Comparison of ENCODE assay signal across 8 cellular contexts in genomic region chr19:50431343-50432220, GRCh38. TPM values are rescaled to one million over a fixed set of nuclear protein-coding genes. Genes with fewer than 3 reads are reported as not detected.
DNase-seq lines count a peak whose midpoint lies in the region; ATAC-seq, FAIRE-seq and TF ChIP-seq lines count a peak whose summit lies in the region.

No MANE protein-coding gene starts in this region.

- H3K27me3 Mint-ChIP-seq in central memory CD8-positive, alpha-beta T cell, result peaks cover 19% of the 10 kb centered on the region

- peak overlapping the region; percentile 91 for H3K27ac Mint-ChIP-seq in central memory CD8-positive, alpha-beta T cell (ENCODE audit: low read depth)

- no peaks in the 10 kb centered on the region for H3K9me3 Mint-ChIP-seq in central memory CD8-positive, alpha-beta T cell

- H3K4me3 Mint-ChIP-seq in central memory CD8-positive, alpha-beta T cell, result peak overlapping the region; percentile 84

- no peak for TF ChIP-seq CTCF in kidney (IDR thresholded peaks at IDR 0.05; ENCODE audit: borderline replicate concordance, extremely low read depth, insufficient read depth)

- peak; percentile 63 for DNase-seq in A172 (ENCODE audit: low spot score)
- peak; percentile 38 for DNase-seq in NCI-H2196 treated with DMSO at 0.1 percent for 48 hours (lab: John Stamatoyannopoulos, UW; ENCODE audit: unreplicated experiment)
- peak; percentile 75 for DNase-seq in activated CD4-positive, CD25-positive, alpha-beta regulatory T cell treated with anti-CD3 and anti-CD28 coated beads, Interleukin-2, amount 50 U/mL, for 16 hours (ENCODE audit: low read depth, low spot score)
- peak; percentile 82 to 90 for DNase-seq in central memory CD8-positive, alpha-beta T cell (ENCODE audit: low spot score in 2 of 2)
- peak; percentile 94 for DNase-seq in kidney
- peak; percentile 84 for DNase-seq in stimulated activated CD4-positive, alpha-beta T cell treated with anti-CD3 and anti-CD28 coated beads, Interleukin-12 subunit alpha, Interleukin-12 subunit beta, amount 100 ng/mL, for 4 hours

- intact Hi-C loops in kidney (cut with DNase I), result no loop called here

- peak overlapping the region; percentile 68 to 79 for H3K4me3 ChIP-seq in kidney (ENCODE audit: low read length in 2 of 2)

- H3K4me1 Mint-ChIP-seq in central memory CD8-positive, alpha-beta T cell, result peaks cover 11% of the 10 kb centered on the region

- peak overlapping the region in 1 of 2 donors; percentile 52 for H3K27ac ChIP-seq in kidney (ENCODE audit: low read depth in 2 of 2, low read length in 2 of 2)

- H3K4me1 ChIP-seq in kidney (ENCODE audit: control insufficient read depth in 1 of 2, insufficient read depth in 1 of 2, low read depth in 1 of 2, low read length in 2 of 2), result peaks cover 3 to 7% of the 10 kb centered on the region in 2 donors

- no peaks in the 10 kb centered on the region for H3K9me3 ChIP-seq in kidney (ENCODE audit: control insufficient read depth in 1 of 2, low read length in 2 of 2)

- no peak for FAIRE-seq in kidney (lab: Jason Lieb, UNC)

- no peaks in the 10 kb centered on the region for H3K36me3 ChIP-seq in kidney (ENCODE audit: control insufficient read depth in 1 of 2, insufficient read depth in 2 of 2, low read length in 2 of 2)

- H3K36me3 Mint-ChIP-seq in central memory CD8-positive, alpha-beta T cell (ENCODE audit: insufficient read depth), result peaks cover 9% of the 10 kb centered on the region

- peak overlapping the region; percentile 30 to 81 for H3K9ac ChIP-seq in kidney (ENCODE audit: low read length in 2 of 2)

- peak; percentile 83 for ATAC-seq in GM18867 (IDR thresholded peaks at IDR 0.05; ENCODE audit: unreplicated experiment)
- ATAC-seq in HG03103 (IDR thresholded peaks at IDR 0.05; ENCODE audit: low read depth, unreplicated experiment), result peak; percentile 66
- peak; percentile 91 for ATAC-seq in central memory CD8-positive, alpha-beta T cell (replicated peaks; ENCODE audit: extremely low read depth, poor library complexity, severe bottlenecking)

RNA-seq across cellular contexts. Expression of gene MYBPC2, which starts 1.1 kb away (rescaled TPM):
- not detected in 2 replicates for total RNA-seq in A172 (2014; rRNA removed; shearing (Covaris generic))
- total RNA-seq in kidney, result 0.98 TPM
- polyA plus RNA-seq in kidney (ENCODE audit: insufficient read depth, low read depth, low replicate concordance), result not detected

RNA-seq across cellular contexts. Expression of gene SPIB, which starts 12.8 kb away (rescaled TPM):
- 0.07 and 0.14 TPM in 2 replicates for total RNA-seq in A172 (2014; rRNA removed; shearing (Covaris generic))
- total RNA-seq in kidney, result 1.1 TPM
- polyA plus RNA-seq in kidney (ENCODE audit: insufficient read depth, low read depth, low replicate concordance), result not detected

RNA-seq across cellular contexts. Expression of gene EMC10, which starts 44.7 kb away (rescaled TPM):
- 61.5 and 64.7 TPM in 2 replicates for total RNA-seq in A172 (2014; rRNA removed; shearing (Covaris generic))
- total RNA-seq in kidney, result 184 TPM
- polyA plus RNA-seq in kidney (ENCODE audit: insufficient read depth, low read depth, low replicate concordance), result 199 TPM

RNA-seq across cellular contexts. Expression of gene GARIN5A, which starts 45.1 kb away (rescaled TPM):
- total RNA-seq in A172 (2014; rRNA removed; shearing (Covaris generic)), result 1.6 TPM in 1 of 2 replicates, not detected in the other
- total RNA-seq in kidney, result 2.0 TPM
- 9.0 TPM for polyA plus RNA-seq in kidney (ENCODE audit: insufficient read depth, low read depth, low replicate concordance)

RNA-seq across cellular contexts. Expression of gene POLD1, which starts 47.4 kb away (rescaled TPM):
- total RNA-seq in A172 (2014; rRNA removed; shearing (Covaris generic)), result 57.5 and 79.9 TPM in 2 replicates
- total RNA-seq in kidney, result 22.1 TPM
- polyA plus RNA-seq in kidney (ENCODE audit: insufficient read depth, low read depth, low replicate concordance), result 17.8 TPM

Comparison
In these comparisons a context has a peak if more than half of its experiments do, and no peak if none do; other contexts are left out.
1. DNase-seq: peak in every context shown above with its lines; median percentile 94 in kidney; 86 in central memory CD8-positive, alpha-beta T cell; 84 in stimulated activated CD4-positive, alpha-beta T cell treated with anti-CD3 and anti-CD28 coated beads, Interleukin-12 subunit alpha, Interleukin-12 subunit beta, amount 100 ng/mL, for 4 hours; 75 in activated CD4-positive, CD25-positive, alpha-beta regulatory T cell treated with anti-CD3 and anti-CD28 coated beads, Interleukin-2, amount 50 U/mL, for 16 hours; 63 in A172; 38 in NCI-H2196 treated with DMSO at 0.1 percent for 48 hours.